ENCODE assay signal across 8 cellular contexts in genomic region chr4:6674500-6675149, GRCh38. TPM values are rescaled to one million over a fixed set of nuclear protein-coding genes. Genes with fewer than 3 reads are reported as not detected.
A peak's percentile ranks its signal among the peaks of the same experiment; 100 is the strongest.
DNase-seq lines count a peak whose midpoint lies in the region; ATAC-seq and TF ChIP-seq lines count a peak whose summit lies in the region.

No MANE protein-coding gene starts in this region.

- no peaks in the 10 kb centered on the region for H3K27me3 ChIP-seq in breast epithelium

- peak; percentile 57 for DNase-seq in H4 (ENCODE audit: low spot score)
- peak; percentile 21 for DNase-seq in LHCN-M2 (ENCODE audit: low read depth)
- peak in 4 of 5 experiments; percentile 38 to 88 (median 60) for DNase-seq in T-helper 2 cell
- DNase-seq in breast epithelium (ENCODE audit: low spot score in 2 of 2), result no peak
- DNase-seq in left lobe of liver (ENCODE audit: low spot score), result peak; percentile 61
- peak; percentile 50 for DNase-seq in stimulated activated CD8-positive, alpha-beta memory T cell treated with anti-CD3 and anti-CD28 coated beads, Interleukin-12 subunit alpha, Interleukin-12 subunit beta, amount 100 ng/mL, for 1 hour (ENCODE audit: low read depth)
- DNase-seq in HCEC 1CT, result no peak

- H3K9me3 ChIP-seq in breast epithelium, result no peaks in the 10 kb centered on the region

- TF ChIP-seq CTCF in GM12872 (IDR thresholded peaks at IDR 0.05; ENCODE audit: insufficient read depth, low read depth, low read length), result peak; percentile 68
- peak in 1 of 3 donors; percentile 58 for TF ChIP-seq CTCF in breast epithelium (IDR thresholded peaks at IDR 0.05)

- no peaks in the 10 kb centered on the region for H3K36me3 ChIP-seq in breast epithelium

- peak; percentile 64 for ATAC-seq in left lobe of liver

- intact Hi-C loops in breast epithelium (cut with DNase I; ENCODE audit: low total_unique reads), result loop anchor here (1.0 kb wide), 1 partner anchor 31 kb away; no protein-coding TSS in a partner anchor

- H3K4me1 ChIP-seq in breast epithelium, result peaks cover 7 to 24% of the 10 kb centered on the region in 2 donors

- peak overlapping the region; percentile 58 to 96 (median 81) for H3K4me3 ChIP-seq in breast epithelium

- H3K27ac ChIP-seq in breast epithelium, result peak overlapping the region; percentile 82 to 84

- TF ChIP-seq POLR2A in breast epithelium (IDR thresholded peaks at IDR 0.05), result no peak

RNA-seq across cellular contexts. Expression of gene S100P, which starts 19.1 kb away (rescaled TPM):
- total RNA-seq in H4 (2014; rRNA removed; shearing (Covaris generic)), result 0.21 and 0.35 TPM in 2 replicates
- total RNA-seq in LHCN-M2 (2014; rRNA removed) (not detected in 2 replicates), breast epithelium (under 1 TPM in 2 of 3 donors, not detected in 1; 0.29 to 0.98 TPM), left lobe of liver (2.3 TPM)
- 0.23 TPM for polyA plus RNA-seq in LHCN-M2 (2012)

RNA-seq across cellular contexts. Expression of gene MRFAP1, which starts 34.1 kb away (rescaled TPM):
- total RNA-seq in H4 (2014; rRNA removed; shearing (Covaris generic)), result 82.6 and 203 TPM in 2 replicates
- total RNA-seq in LHCN-M2 (2014; rRNA removed) (99.3 and 131 TPM in 2 replicates), breast epithelium (100 to 1,000 TPM; 119 to 172 (median 142) TPM), left lobe of liver (130 TPM)
- polyA plus RNA-seq in LHCN-M2 (2012), result 333 TPM

RNA-seq across cellular contexts. Expression of gene MRFAP1L1, which starts 35.0 kb away (rescaled TPM):
- total RNA-seq in H4 (2014; rRNA removed; shearing (Covaris generic)), result 104 and 118 TPM in 2 replicates
- 61.1 and 61.8 TPM in 2 replicates for total RNA-seq in LHCN-M2 (2014; rRNA removed)
- 34.8 TPM for polyA plus RNA-seq in LHCN-M2 (2012)
- 10 to 100 TPM; 48.0 to 78.0 (median 70.1) TPM for total RNA-seq in breast epithelium
- total RNA-seq in left lobe of liver, result 26.7 TPM

RNA-seq across cellular contexts. Expression of gene BLOC1S4, which starts 41.3 kb away (rescaled TPM):
- total RNA-seq in H4 (2014; rRNA removed; shearing (Covaris generic)), result 14.5 and 23.5 TPM in 2 replicates
- 29.6 and 35.6 TPM in 2 replicates for total RNA-seq in LHCN-M2 (2014; rRNA removed)
- 14.1 TPM for polyA plus RNA-seq in LHCN-M2 (2012)
- total RNA-seq in breast epithelium, result 10 to 100 TPM; 18.9 to 23.6 (median 19.8) TPM
- 6.5 TPM for total RNA-seq in left lobe of liver

Comparison
In these comparisons a context has a peak if more than half of its experiments do, and no peak if none do; other contexts are left out.
1. DNase-seq: peak in H4 (single experiment), LHCN-M2 (single experiment), T-helper 2 cell (4 of 5), left lobe of liver (single experiment) and stimulated activated CD8-positive, alpha-beta memory T cell treated with anti-CD3 and anti-CD28 coated beads, Interleukin-12 subunit alpha, Interleukin-12 subunit beta, amount 100 ng/mL, for 1 hour (single experiment); none in breast epithelium (0 of 2) and HCEC 1CT (single experiment).